32 cellular contexts compared by ENCODE assay signal in genomic region chr1:87906078-87906477, GRCh38.
"Had no signal": no experiment of that assay in that cellular context is flagged by ENCODE, and none has a peak within 500 bp of the region (broad histone marks: within the 10 kb centered on the region; RNA-seq: fewer than 3 reads in every experiment).

No MANE protein-coding gene starts in this region.

- H3K9me3 Mint-ChIP-seq: activated CD4-positive, alpha-beta memory T cell treated with anti-CD3 and anti-CD28 coated beads, Interleukin-2, amount 10 ng/mL, durations not matched to agents 7 days and 5 days; activated CD4-positive, alpha-beta T cell treated with anti-CD3 and anti-CD28 coated beads, Interleukin-2, amount 10 ng/mL, durations not matched to agents 7 days and 5 days; activated T-cell treated with anti-CD3 and anti-CD28 coated beads, Interleukin-2, amount 50 U/mL, for 24 hours; activated T-helper 17 cell treated with anti-CD3 and anti-CD28 coated beads, Interleukin-2, amount 50 U/mL, for 72 hours; effector memory CD8-positive, alpha-beta T cell; T-helper 2 cell treated with Interferon-gamma antibody and Interleukin-4, amounts not matched to agents 5 μg/mL and 100 μg/mL, for 36 hours had no signal

- H3K4me3 ChIP-seq: esophagus muscularis mucosa, gastrocnemius medialis, heart right ventricle had no signal

- H3K27ac ChIP-seq: brain microvascular endothelial cell, esophagus muscularis mucosa, foreskin keratinocyte, heart right ventricle had no signal

- ATAC-seq: activated T-helper 17 cell treated with anti-CD3 and anti-CD28 coated beads, Interleukin-2, amount 50 U/mL, for 72 hours; effector memory CD8-positive, alpha-beta T cell; foreskin keratinocyte; gastrocnemius medialis; heart right ventricle; T-cell; T-helper 17 cell had no signal

- H3K36me3 ChIP-seq: brain microvascular endothelial cell, esophagus muscularis mucosa, gastrocnemius medialis, heart right ventricle had no signal

- H3K36me3 Mint-ChIP-seq: activated naive CD8-positive, alpha-beta T cell; T-cell had no signal

- H3K27ac Mint-ChIP-seq: activated CD4-positive, alpha-beta memory T cell treated with anti-CD3 and anti-CD28 coated beads, Interleukin-2, amount 10 ng/mL, durations not matched to agents 7 days and 5 days; activated CD4-positive, alpha-beta T cell treated with anti-CD3 and anti-CD28 coated beads, Interleukin-2, amount 10 ng/mL, durations not matched to agents 7 days and 5 days; activated naive CD8-positive, alpha-beta T cell; activated T-cell treated with anti-CD3 and anti-CD28 coated beads, Interleukin-2, amount 50 U/mL, for 24 hours; activated T-helper 17 cell treated with anti-CD3 and anti-CD28 coated beads, Interleukin-2, amount 50 U/mL, for 72 hours; effector memory CD8-positive, alpha-beta T cell; T-cell; T-helper 17 cell; T-helper 2 cell treated with Interferon-gamma antibody and Interleukin-4, amounts not matched to agents 5 μg/mL and 100 μg/mL, for 36 hours had no signal

- H3K27me3 ChIP-seq: brain microvascular endothelial cell, esophagus muscularis mucosa, foreskin keratinocyte, gastrocnemius medialis had no signal

- H3K4me1 ChIP-seq: foreskin keratinocyte had no signal

- H3K9me3 ChIP-seq: esophagus muscularis mucosa, gastrocnemius medialis, heart right ventricle had no signal

- H3K4me1 Mint-ChIP-seq: activated CD4-positive, alpha-beta memory T cell treated with anti-CD3 and anti-CD28 coated beads, Interleukin-2, amount 10 ng/mL, durations not matched to agents 7 days and 5 days; activated T-helper 17 cell treated with anti-CD3 and anti-CD28 coated beads, Interleukin-2, amount 50 U/mL, for 72 hours had no signal

- H3K4me3 Mint-ChIP-seq: activated CD4-positive, alpha-beta memory T cell treated with anti-CD3 and anti-CD28 coated beads, Interleukin-2, amount 10 ng/mL, durations not matched to agents 7 days and 5 days; activated CD4-positive, alpha-beta T cell treated with anti-CD3 and anti-CD28 coated beads, Interleukin-2, amount 10 ng/mL, durations not matched to agents 7 days and 5 days; activated naive CD8-positive, alpha-beta T cell; activated T-cell treated with anti-CD3 and anti-CD28 coated beads, Interleukin-2, amount 50 U/mL, for 24 hours; activated T-helper 17 cell treated with anti-CD3 and anti-CD28 coated beads, Interleukin-2, amount 50 U/mL, for 72 hours; effector memory CD8-positive, alpha-beta T cell; T-cell; T-helper 17 cell; T-helper 2 cell treated with Interferon-gamma antibody and Interleukin-4, amounts not matched to agents 5 μg/mL and 100 μg/mL, for 36 hours had no signal

- DNase-seq: activated CD4-positive, alpha-beta memory T cell treated with anti-CD3 and anti-CD28 coated beads, Interleukin-2, amount 10 ng/mL, durations not matched to agents 7 days and 5 days; activated CD4-positive, alpha-beta T cell treated with anti-CD3 and anti-CD28 coated beads for 1 hour; activated CD4-positive, alpha-beta T cell treated with anti-CD3 and anti-CD28 coated beads for 4 hours; activated CD4-positive, alpha-beta T cell treated with anti-CD3 and anti-CD28 coated beads, Interleukin-2, amount 10 ng/mL, durations not matched to agents 7 days and 5 days; activated CD4-positive, alpha-beta T cell treated with anti-CD3 and anti-CD28 coated beads, Interleukin-2, amount 50 U/mL, for 4 hours; activated CD4-positive, CD25-positive, alpha-beta regulatory T cell; activated CD8-positive, alpha-beta memory T cell treated with anti-CD3 and anti-CD28 coated beads, Interleukin-2, amount 50 U/mL, for 48 hours; activated effector memory CD4-positive, alpha-beta T cell treated with Interleukin-2 at 50 U/mL for 16 hours; activated gamma-delta T cell treated with Interleukin-2 at 50 U/mL for 16 hours; activated naive CD4-positive, alpha-beta T cell treated with anti-CD3 and anti-CD28 coated beads, Interleukin-2, amount 50 U/mL, for 16 hours; activated naive CD4-positive, alpha-beta T cell treated with Interleukin-2 at 50 U/mL for 16 hours; activated T-cell treated with anti-CD3 and anti-CD28 coated beads for 4 hours; activated T-cell treated with anti-CD3 and anti-CD28 coated beads, Interleukin-2, amount 50 U/mL, for 24 hours; amniotic stem cell; anterior cingulate cortex; brain microvascular endothelial cell; caudate nucleus; cortex of kidney; dermis blood vessel endothelial cell; effector CD4-positive, alpha-beta T cell; effector memory CD8-positive, alpha-beta T cell; erythroblast; foreskin keratinocyte; gastrocnemius medialis; heart right ventricle; T-cell; T-helper 17 cell; T1000 had no signal
